In the genomic region with DNA sequence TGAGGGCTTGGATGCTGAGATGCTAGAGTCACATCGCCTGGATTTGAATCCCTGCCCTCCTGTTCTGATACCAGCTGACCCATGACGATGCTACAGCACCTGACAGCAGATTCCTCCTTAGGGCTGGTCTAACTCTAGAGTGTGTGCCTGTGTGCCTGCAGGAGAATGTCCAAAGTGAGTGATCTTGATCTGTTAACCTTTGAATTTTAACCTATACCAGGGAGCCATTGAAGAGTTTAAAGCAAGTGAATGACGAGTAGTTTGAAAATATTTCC, we compare ENCODE assay signal across 12 cellular contexts.
A peak's percentile ranks its signal among the peaks of the same experiment; 100 is the strongest.
DNase-seq lines count a peak whose midpoint lies in the region; ATAC-seq and TF ChIP-seq lines count a peak whose summit lies in the region.
"Had no signal": no experiment of that assay in that cellular context is flagged by ENCODE, and none has a peak within 500 bp of the region (broad histone marks: within the 10 kb centered on the region; RNA-seq: fewer than 3 reads in every experiment).

No MANE protein-coding gene starts in this region.

- no peak overlapping the region for H3K4me3 ChIP-seq in CD4-positive, alpha-beta memory T cell (ENCODE audit: low read length in 2 of 2)
- H3K4me3 ChIP-seq in left ventricle myocardium inferior, result peak overlapping the region; percentile 51
- H3K4me3 ChIP-seq in psoas muscle, result no peak overlapping the region

- H3K9me3 ChIP-seq in CD4-positive, alpha-beta memory T cell (ENCODE audit: control insufficient read depth in 1 of 2, low read length in 2 of 2), result no peaks in the 10 kb centered on the region
- H3K9me3 ChIP-seq in left ventricle myocardium inferior (replicated peaks) (no peaks in the 10 kb centered on the region), psoas muscle (no peaks in the 10 kb centered on the region)

- no peaks in the 10 kb centered on the region for H3K27me3 Mint-ChIP-seq in CD4-positive, alpha-beta memory T cell
- no peaks in the 10 kb centered on the region for H3K27me3 Mint-ChIP-seq in activated T-helper 17 cell treated with anti-CD3 and anti-CD28 coated beads, Interleukin-2, amount 50 U/mL, for 72 hours

- DNase-seq in CD4-positive, alpha-beta memory T cell, result no peak
- DNase-seq in left ventricle myocardium inferior (no peak), psoas muscle (no peak), dedifferentiated amniotic fluid mesenchymal stem cell (ENCODE audit: extremely low spot score) (no peak), RPMI8226 (no peak)
- DNase-seq: activated CD8-positive, alpha-beta memory T cell treated with anti-CD3 and anti-CD28 coated beads for 24 hours; brain microvascular endothelial cell; NCI-H1048; NCI-H774 had no signal

- peaks cover 4% of the 10 kb centered on the region for H3K4me1 ChIP-seq in CD4-positive, alpha-beta memory T cell (ENCODE audit: insufficient read depth, low read length)
- H3K4me1 ChIP-seq in left ventricle myocardium inferior (peaks cover 34% of the 10 kb centered on the region), psoas muscle (no peaks in the 10 kb centered on the region)

- intact Hi-C loops in CD4-positive, alpha-beta memory T cell (cut with micrococcal nuclease), result loop anchor here (1.0 to 2.0 kb wide), 6 partner anchors 116 to 793 kb away; partner anchors contain the start of gene TLR6
- intact Hi-C loops in left ventricle myocardium inferior (cut with micrococcal nuclease), result loop anchor here (10.0 kb wide), 1 partner anchor 112 kb away; no protein-coding TSS in a partner anchor
- intact Hi-C loops in psoas muscle (cut with DNase I), result loop anchor here (2.0 to 10.0 kb wide), 6 partner anchors 112 to 719 kb away; partner anchors contain the start of gene TLR10 (in 1 of the 2)

- H3K36me3 ChIP-seq in CD4-positive, alpha-beta memory T cell (ENCODE audit: insufficient read depth, low read length), result no peaks in the 10 kb centered on the region
- H3K36me3 ChIP-seq in left ventricle myocardium inferior (peaks cover 20% of the 10 kb centered on the region), psoas muscle (ENCODE audit: insufficient read depth in 1 of 2, low read depth in 1 of 2) (peaks cover 0 to 15% of the 10 kb centered on the region in 2 donors)
- H3K36me3 ChIP-seq: brain microvascular endothelial cell had no signal

- no peaks in the 10 kb centered on the region for H3K27me3 ChIP-seq in CD4-positive, alpha-beta memory T cell (ENCODE audit: insufficient read depth, low read length)
- no peaks in the 10 kb centered on the region for H3K27me3 ChIP-seq in left ventricle myocardium inferior (ENCODE audit: low read depth)
- H3K27me3 ChIP-seq in psoas muscle (ENCODE audit: insufficient read depth in 3 of 3, low read length in 2 of 3), result no peaks in the 10 kb centered on the region
- H3K27me3 ChIP-seq: brain microvascular endothelial cell had no signal

- peaks cover 7 to 16% (median 8%) of the 10 kb centered on the region in 4 donors for H3K4me1 Mint-ChIP-seq in CD4-positive, alpha-beta memory T cell
- H3K4me1 Mint-ChIP-seq in activated T-helper 17 cell treated with anti-CD3 and anti-CD28 coated beads, Interleukin-2, amount 50 U/mL, for 72 hours, result peaks cover 10% of the 10 kb centered on the region

- H3K27ac ChIP-seq in CD4-positive, alpha-beta memory T cell (ENCODE audit: low read depth, low read length), result no peak overlapping the region
- peak overlapping the region; percentile 75 for H3K27ac ChIP-seq in left ventricle myocardium inferior (replicated peaks)
- H3K27ac ChIP-seq in psoas muscle, result no peak overlapping the region
- H3K27ac ChIP-seq: brain microvascular endothelial cell had no signal

- TF ChIP-seq CTCF in left ventricle myocardium inferior (IDR thresholded peaks at IDR 0.05; ENCODE audit: borderline replicate concordance) (no peak), psoas muscle (IDR thresholded peaks at IDR 0.05) (no peak)

- POLR2A ChIA-PET in CD4-positive, alpha-beta memory T cell (lab: Charles Lee; ENCODE audit: partially characterized antibody), result interaction anchor here (1.2 to 1.6 kb wide), 2 partner anchors 70 to 117 kb away, joined by 3 to 6 read pairs; no protein-coding TSS in a partner anchor

- 70 to 72% (median 71%) methylated on average over 3 of the region's 3 CpGs for WGBS in psoas muscle, 3 donors

- peaks cover 21 to 33% of the 10 kb centered on the region in 2 donors for H3K36me3 Mint-ChIP-seq in CD4-positive, alpha-beta memory T cell
- peaks cover 30% of the 10 kb centered on the region for H3K36me3 Mint-ChIP-seq in activated T-helper 17 cell treated with anti-CD3 and anti-CD28 coated beads, Interleukin-2, amount 50 U/mL, for 72 hours (ENCODE audit: low read depth)

- H3K4me3 Mint-ChIP-seq in CD4-positive, alpha-beta memory T cell, result peak overlapping the region in 7 of 8 donors; percentile 5 to 92 (median 47)
- peak overlapping the region; percentile 81 for H3K4me3 Mint-ChIP-seq in activated T-helper 17 cell treated with anti-CD3 and anti-CD28 coated beads, Interleukin-2, amount 50 U/mL, for 72 hours

- H3K27ac Mint-ChIP-seq in CD4-positive, alpha-beta memory T cell, result peak overlapping the region in 2 of 7 donors; percentile 38 to 77
- peak overlapping the region; percentile 45 for H3K27ac Mint-ChIP-seq in activated T-helper 17 cell treated with anti-CD3 and anti-CD28 coated beads, Interleukin-2, amount 50 U/mL, for 72 hours

- ATAC-seq in activated T-helper 17 cell treated with anti-CD3 and anti-CD28 coated beads, Interleukin-2, amount 50 U/mL, for 72 hours (replicated peaks), result no peak
- ATAC-seq in psoas muscle, result peak in 3 of 4 donors; percentile 31 to 64 (median 40)
- ATAC-seq in HG02610 (IDR thresholded peaks at IDR 0.05; ENCODE audit: unreplicated experiment), result no peak
- no peak for ATAC-seq in HG03521 (IDR thresholded peaks at IDR 0.05; ENCODE audit: unreplicated experiment)

- CTCF ChIA-PET in CD4-positive, alpha-beta memory T cell (lab: Charles Lee; ENCODE audit: partially characterized antibody), result interaction anchor here (0.9 to 8.9 kb wide), 13 partner anchors 8 to 793 kb away, joined by 3 to 114 read pairs (median 6); partner anchors contain the start of gene TLR10

- H3K9me3 Mint-ChIP-seq in CD4-positive, alpha-beta memory T cell, result no peaks in the 10 kb centered on the region
- H3K9me3 Mint-ChIP-seq in activated T-helper 17 cell treated with anti-CD3 and anti-CD28 coated beads, Interleukin-2, amount 50 U/mL, for 72 hours, result no peaks in the 10 kb centered on the region

Comparison
In these comparisons a context has a peak if more than half of its experiments do, and no peak if none do; other contexts are left out.
1. ATAC-seq: peak in psoas muscle (3 of 4); none in activated T-helper 17 cell treated with anti-CD3 and anti-CD28 coated beads, Interleukin-2, amount 50 U/mL, for 72 hours (single experiment), HG02610 (single experiment) and HG03521 (single experiment).